22 cellular contexts compared by ENCODE assay signal in genomic region chr17:11882716-11883115, GRCh38.
"Had no signal": no experiment of that assay in that cellular context is flagged by ENCODE, and none has a peak within 500 bp of the region (broad histone marks: within the 10 kb centered on the region; RNA-seq: fewer than 3 reads in every experiment).

No MANE protein-coding gene starts in this region.

- H3K36me3 ChIP-seq: colonic mucosa, gastroesophageal sphincter, heart left ventricle, lower lobe of right lung, neutrophil, vagina had no signal

- ATAC-seq: esophagus mucosa; gastroesophageal sphincter; heart left ventricle; left colon; left ventricle myocardium superior; lower lobe of right lung; natural killer cell; stimulated activated naive B cell treated with anti-CD40 and anti-IgM and Interleukin-4, amounts not matched to agents 10 μg/mL and 1 μg/mL and 100 μg/mL, for 72 hours had no signal

- H2AFZ ChIP-seq: parathyroid adenoma had no signal

- H3K9me3 ChIP-seq: colonic mucosa, gastroesophageal sphincter, heart left ventricle, lower lobe of right lung, neutrophil, vagina had no signal

- H3K27me3 ChIP-seq: colonic mucosa, gastroesophageal sphincter, heart left ventricle, neutrophil, vagina had no signal

- DNase-seq: colonic mucosa; effector CD8-positive, alpha-beta T cell; endodermal cell; foreskin fibroblast; heart left ventricle; hippocampal formation; kidney glomerular epithelial cell; left colon; left ventricle myocardium superior; lower lobe of right lung; natural killer cell; stimulated activated CD4-positive, alpha-beta T cell treated with anti-CD3 and anti-CD28 coated beads, Interleukin-15, amount 100 ng/mL, for 24 hours; stimulated activated CD4-positive, alpha-beta T cell treated with anti-CD3 and anti-CD28 coated beads, Interleukin-2, amount 100 ng/mL, for 48 hours; stimulated activated naive B cell treated with anti-CD40 and anti-IgM and Interleukin-4, amounts not matched to agents 10 μg/mL and 1 μg/mL and 100 μg/mL, for 72 hours; trophoblast cell had no signal

- H3K4me3 ChIP-seq: colonic mucosa, gastroesophageal sphincter, heart left ventricle, lower lobe of right lung, skin epidermis, vagina had no signal

- H3K27ac ChIP-seq: colonic mucosa, epithelial cell of prostate, gastroesophageal sphincter, heart left ventricle, lower lobe of right lung, neutrophil, parathyroid adenoma, skin epidermis, vagina had no signal

- H3K4me1 ChIP-seq: colonic mucosa, gastroesophageal sphincter, heart left ventricle, lower lobe of right lung, parathyroid adenoma, vagina had no signal

- H3K79me2 ChIP-seq: parathyroid adenoma had no signal
